Comparison of ENCODE assay signal across 8 cellular contexts in the genomic region with DNA sequence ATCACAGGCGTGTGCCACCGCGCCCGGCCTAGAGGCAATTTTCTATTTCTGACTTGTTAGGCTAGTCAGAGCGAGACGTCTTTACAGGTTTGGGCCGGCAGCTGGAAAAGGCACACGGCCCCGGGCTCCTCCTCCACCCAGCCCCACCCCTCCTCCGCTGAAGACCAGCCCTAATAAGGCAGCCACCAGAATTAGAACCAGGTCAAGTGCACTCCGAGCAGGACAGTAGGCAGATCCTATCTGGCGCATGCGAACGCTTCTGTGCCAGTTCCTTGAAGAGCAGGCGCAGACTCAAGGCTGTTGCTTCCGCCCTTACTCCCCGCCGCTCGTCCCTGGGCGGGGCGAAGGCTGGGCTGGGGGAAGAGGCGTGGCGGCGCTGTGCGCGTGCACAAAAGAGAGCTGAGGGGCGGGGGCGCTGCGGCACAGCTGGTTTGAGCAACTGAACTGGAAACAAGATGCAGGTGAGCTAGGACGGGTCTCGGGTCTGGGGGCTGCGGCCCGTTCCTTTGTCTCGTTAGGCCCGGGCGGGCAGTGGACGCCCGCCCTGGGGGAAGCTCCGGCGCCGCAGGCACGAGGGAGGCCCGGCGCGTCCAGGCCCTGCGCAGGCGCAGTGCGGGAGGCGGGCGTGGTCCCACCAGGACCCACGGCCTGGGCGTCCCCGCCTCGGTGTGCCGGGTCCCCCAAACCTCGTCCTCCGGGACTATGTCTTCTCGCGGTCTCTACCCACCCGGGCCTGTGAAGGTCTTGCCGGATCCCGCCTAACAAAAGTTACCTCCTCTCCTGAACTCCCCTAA. TPM values are rescaled to one million over a fixed set of nuclear protein-coding genes. Genes with fewer than 3 reads are reported as not detected.
DNase-seq lines count a peak whose midpoint lies in the region; ATAC-seq, FAIRE-seq and TF ChIP-seq lines count a peak whose summit lies in the region.

Gene PDCL3 (plus strand): TSS at position 381 of the 794 bp plus-strand sequence. CDS start 75 bp downstream, at position 456.

- H3K9me3 Mint-ChIP-seq in memory B cell: no peaks in the 10 kb centered on the region

- H2BK120ac ChIP-seq in H1 (replicated peaks; ENCODE audit: low read depth, low read length): no peak within 1 kb of the TSS

- TF ChIP-seq RAD21 in H1 (IDR thresholded peaks at IDR 0.05 in 1 of 2, conservative IDR thresholded peaks at IDR 0.05 in 1 of 2; ENCODE audit: low read depth in 2 of 2, low read length in 2 of 2): no peak

- H3K9me3 ChIP-seq in H1 (ENCODE audit: insufficient read depth in 2 of 2, low read depth in 1 of 2, low read length in 1 of 2): no peaks in the 10 kb centered on the region

- DNase-seq in Caki2 (ENCODE audit: low read depth) (peak; percentile 99), HTR-8/SVneo (ENCODE audit: insufficient read length, low spot score) (peak; percentile 97), NOMO-1 treated with dmso at 0.1 percent for 144 hours (lab: John Stamatoyannopoulos, UW; ENCODE audit: unreplicated experiment) (peak; percentile 96), H1 (ENCODE audit: low read depth in 1 of 2, low spot score in 2 of 2) (peak; percentile 93 to 95), memory B cell (ENCODE audit: low spot score in 2 of 2) (peak; percentile 95)
- peak; percentile 78 to 86 (median 82) for DNase-seq in activated CD8-positive, alpha-beta memory T cell treated with anti-CD3 and anti-CD28 coated beads for 48 hours (ENCODE audit: low read depth in 2 of 3, low spot score in 2 of 3)
- DNase-seq in stimulated activated CD8-positive, alpha-beta memory T cell treated with anti-CD3 and anti-CD28 coated beads, Interleukin-12 subunit alpha, Interleukin-12 subunit beta, amount 100 ng/mL, for 24 hours (ENCODE audit: extremely low read depth): peak; percentile 85

- 2% methylated on average over 38 of the region's 62 CpGs; no CpG with 5 or more reads in 1 of the 2 experiments for WGBS in H1 (ENCODE audit: extremely low coverage in 1 of 2, insufficient coverage in 1 of 2, insufficient read length in 1 of 2, insufficient replicate concordance in 2 of 2, low coverage in 1 of 2, low lambda C conversion rate in 2 of 2, missing lambda C conversion rate in 1 of 2), 2 experiments

- peak within 1 kb of the TSS; percentile 97 for H2AFZ ChIP-seq in H1 (ENCODE audit: low read length)

- H3K4me3 ChIP-seq in H1 (ENCODE audit: extremely low read depth in 1 of 4, insufficient read depth in 2 of 4, low read depth in 3 of 4, low read length in 4 of 4): peak within 1 kb of the TSS; percentile 83 to 98 (median 94)

- no peak for TF ChIP-seq CTCF in H1 (IDR thresholded peaks at IDR 0.05; ENCODE audit: control extremely low read depth in 1 of 3, insufficient read depth in 1 of 3, low read depth in 1 of 3, low read length in 3 of 3)

- H3K36me3 Mint-ChIP-seq in memory B cell: peaks cover 8% of the 10 kb centered on the region

- H2BK20ac ChIP-seq in H1 (ENCODE audit: low read length): no peak within 1 kb of the TSS

- H2BK15ac ChIP-seq in H1 (ENCODE audit: low read length): 0 out of 2 replicates have a peak within 1 kb of the TSS, but pooled peaks have one; percentile 94

- in situ Hi-C loops in Caki2 (cut with HindIII; ENCODE audit: low pct_unique_long_range_greater_than_20kb, low sequenced_read_pairs): no loop called here

- no peaks in the 10 kb centered on the region for H3K27me3 Mint-ChIP-seq in memory B cell

- H3K23ac ChIP-seq in H1 (ENCODE audit: insufficient read length): no peak within 1 kb of the TSS

- FAIRE-seq in HTR-8/SVneo (lab: Jason Lieb, UNC) (peak; percentile 80), H1 (lab: Jason Lieb, UNC) (peak; percentile 7)

- peak within 1 kb of the TSS; percentile 78 to 95 (median 88) for H3K9ac ChIP-seq in H1 (replicated peaks in 1 of 4; ENCODE audit: extremely low read depth in 1 of 4, low read depth in 3 of 4, low read length in 3 of 4)

- H3K36me3 ChIP-seq in H1 (ENCODE audit: control insufficient read depth in 2 of 4, insufficient read depth in 4 of 4, low read length in 3 of 4): peaks cover 2 to 9% (median 6%) of the 10 kb centered on the region in 4 experiments; a peak in 4 of 8 replicates

- CTCF ChIA-PET in H1 (lab: Charles Lee; ENCODE audit: partially characterized antibody): interaction anchor here (1.0 to 2.5 kb wide), 3 partner anchors 44 to 300 kb away, joined by 3 to 6 read pairs (median 5); no protein-coding TSS in a partner anchor

- peaks cover 0 to 2% of the 10 kb centered on the region in 2 experiments for H4K20me1 ChIP-seq in H1 (replicated peaks in 1 of 2; ENCODE audit: control insufficient read depth in 1 of 2, insufficient read depth in 2 of 2, low read length in 2 of 2)

- H3K18ac ChIP-seq in H1 (ENCODE audit: extremely low read depth, low read length): peak within 1 kb of the TSS; percentile 93; the same call in 1 of the 2 replicates

- ATAC-seq in GM21367 (IDR thresholded peaks at IDR 0.05; ENCODE audit: unreplicated experiment) (peak; percentile 91), memory B cell (ENCODE audit: low read depth) (peak; percentile 85)

- H3K4me3 Mint-ChIP-seq in memory B cell: peak within 1 kb of the TSS; percentile 84

- TF ChIP-seq EP300 in H1 (IDR thresholded peaks at IDR 0.05; ENCODE audit: borderline replicate concordance in 1 of 2, low read depth in 2 of 2, low read length in 2 of 2): no peak

- peak within 1 kb of the TSS; percentile 92 for H4K5ac ChIP-seq in H1 (ENCODE audit: insufficient read length, low read depth, low read length)

- peak within 1 kb of the TSS; percentile 76 for H4K91ac ChIP-seq in H1 (replicated peaks; ENCODE audit: insufficient read length, low read length)

- H3K79me1 ChIP-seq in H1 (ENCODE audit: low read depth, low read length): no peaks in the 10 kb centered on the region; the same call in 1 of the 2 replicates

- peak within 1 kb of the TSS; percentile 99 for H3K4ac ChIP-seq in H1 (replicated peaks; ENCODE audit: insufficient read length, low read depth, low read length)

- peak within 1 kb of the TSS; percentile 86 for H3K56ac ChIP-seq in H1 (replicated peaks; ENCODE audit: insufficient read length, low read depth, low read length)

- no peak within 1 kb of the TSS for H3K14ac ChIP-seq in H1 (ENCODE audit: insufficient read length)

- peaks cover 0 to 11% of the 10 kb centered on the region in 2 experiments; a peak in 1 of 4 replicates for H3K79me2 ChIP-seq in H1 (ENCODE audit: control insufficient read depth in 1 of 2, insufficient read depth in 2 of 2, low read length in 2 of 2)

- H3K23me2 ChIP-seq in H1 (ENCODE audit: low read depth, low read length): peaks cover 3% of the 10 kb centered on the region

- H3K27ac Mint-ChIP-seq in memory B cell: peak within 1 kb of the TSS; percentile 89

- 0 out of 2 replicates have a peak within 1 kb of the TSS, but pooled peaks have one; percentile 22 for H2BK12ac ChIP-seq in H1 (ENCODE audit: low read depth, low read length)

- POLR2A ChIA-PET in H1 (lab: Charles Lee; ENCODE audit: partially characterized antibody): interaction anchor here (0.7 to 3.8 kb wide), 25 partner anchors 9 to 444 kb away, joined by 3 to 25 read pairs (median 4); partner anchors contain the start of genes NMS and RPL31

- H3K4me1 Mint-ChIP-seq in memory B cell: peaks cover 8% of the 10 kb centered on the region

- peak within 1 kb of the TSS; percentile 88 for H2BK5ac ChIP-seq in H1 (ENCODE audit: low read depth, low read length)

- H3K27ac ChIP-seq in H1 (ENCODE audit: low read depth, low read length): peak within 1 kb of the TSS; percentile 95

- TF ChIP-seq POLR2A in H1 (IDR thresholded peaks at IDR 0.05; ENCODE audit: control extremely low read depth in 1 of 2, low read depth in 2 of 2, low read length in 2 of 2): peak; percentile 66 to 95

- peak within 1 kb of the TSS; percentile 95 for H4K8ac ChIP-seq in H1 (ENCODE audit: extremely low read depth, insufficient read depth, low read length)

- H3K27me3 ChIP-seq in H1 (replicated peaks in 1 of 4; ENCODE audit: control insufficient read depth in 3 of 4, extremely low read depth in 1 of 4, insufficient read depth in 3 of 4, low read length in 3 of 4): no peaks in the 10 kb centered on the region

- peaks cover 2 to 7% (median 5%) of the 10 kb centered on the region in 4 experiments; a peak in 5 of 7 replicates for H3K4me1 ChIP-seq in H1 (replicated peaks in 1 of 4; ENCODE audit: control insufficient read depth in 3 of 4, insufficient read depth in 4 of 4, low read length in 3 of 4)

- H2AK5ac ChIP-seq in H1 (ENCODE audit: low read depth, low read length): 0 out of 2 replicates have a peak within 1 kb of the TSS, but pooled peaks have one; percentile 10

- H3K4me2 ChIP-seq in H1 (ENCODE audit: insufficient read depth in 1 of 2, low read depth in 2 of 2, low read length in 2 of 2): peak within 1 kb of the TSS; percentile 63 to 81

TF ChIP-seq in H1, 55 proteins besides CTCF, POLR2A, EP300 and RAD21 (continues in another document):
- no peak; a peak in 1 of 4 replicates for TF ChIP-seq HDAC2 (IDR thresholded peaks at IDR 0.05; ENCODE audit: borderline replicate concordance in 1 of 2, low read depth in 2 of 2, low read length in 2 of 2)
- TF ChIP-seq KDM1A (IDR thresholded peaks at IDR 0.05; ENCODE audit: borderline replicate concordance, low read length): no peak
- no peak for TF ChIP-seq ATF3 (IDR thresholded peaks at IDR 0.05; ENCODE audit: insufficient read depth, low read depth, low read length)
- 0 out of 2 replicates have a peak, but pooled peaks have one; percentile 22 for TF ChIP-seq RBBP5 (IDR thresholded peaks at IDR 0.05; ENCODE audit: borderline replicate concordance, low read depth, low read length)
- TF ChIP-seq RNF2 (IDR thresholded peaks at IDR 0.05; ENCODE audit: borderline replicate concordance, low read depth, low read length, missing control alignments, poor library complexity, severe bottlenecking): no peak
- TF ChIP-seq POLR2AphosphoS5 (IDR thresholded peaks at IDR 0.05; ENCODE audit: low read depth, low read length): peak; percentile 81
- no peak for TF ChIP-seq CBX8 (IDR thresholded peaks at IDR 0.05; ENCODE audit: borderline replicate concordance, low read depth, low read length)

RNA-seq across cellular contexts. Expression of gene PDCL3, which starts in this region (rescaled TPM):
- 30.4 and 36.3 TPM in 2 replicates for total RNA-seq in Caki2 (2014; rRNA removed; shearing (Covaris generic); ENCODE audit: low replicate concordance)
- 29.4 TPM in 2 replicates for total RNA-seq in H1 (2021; fragmentation: NEBNext Ultra II Directional; extraction: Animal tissue kit (Norgen Biotek cat#: 25700))
- polyA plus RNA-seq in H1 (2011; rRNA removed): 9.5 and 19.8 TPM in 2 replicates
- 24.7 TPM for polyA plus RNA-seq in H1 (2011; cell fraction: cytosol; rRNA removed)
- polyA plus RNA-seq in H1 (2011; cell fraction: nucleus; rRNA removed): 3.8 TPM
- polyA plus RNA-seq in H1 (2012, experiment 1 of 2): 31.3 to 48.6 TPM (median 33.8 TPM) in 4 replicates
- 12.3 TPM for polyA plus RNA-seq in H1 (2012, experiment 2 of 2)
- polyA plus RNA-seq in H1 (2013, experiment 1 of 2): 26.4 TPM
- 27.4 TPM for polyA plus RNA-seq in H1 (2013, experiment 2 of 2)
- 7.6 and 9.7 TPM in 2 replicates for polyA minus RNA-seq in H1 (2011; rRNA and poly(A)+ RNA removed)
- 7.1 TPM for polyA minus RNA-seq in H1 (2011; cell fraction: cytosol; rRNA and poly(A)+ RNA removed)
- 8.5 TPM for polyA minus RNA-seq in H1 (2011; cell fraction: nucleus; rRNA and poly(A)+ RNA removed)

Comparison
In these comparisons a context has a peak if more than half of its experiments do, and no peak if none do; other contexts are left out.
1. Peak in every context shown above with its lines: DNase-seq, ATAC-seq, H3K4me3 ChIP-seq and H3K27ac ChIP-seq.